Comparison of ENCODE assay signal across 8 cellular contexts in genomic region chr6:27374824-27375612, GRCh38. TPM values are rescaled to one million over a fixed set of nuclear protein-coding genes. Genes with fewer than 3 reads are reported as not detected.
DNase-seq lines count a peak whose midpoint lies in the region; ATAC-seq, FAIRE-seq and TF ChIP-seq lines count a peak whose summit lies in the region.

No MANE protein-coding gene starts in this region.

- H3K36me3 ChIP-seq in GM12878 (ENCODE audit: control insufficient read depth in 2 of 2, insufficient read depth in 2 of 2, low read length in 1 of 2) (no peaks in the 10 kb centered on the region), hepatocyte (replicated peaks; ENCODE audit: insufficient read depth, low read depth) (no peaks in the 10 kb centered on the region), psoas muscle (ENCODE audit: insufficient read depth in 1 of 2, low read depth in 1 of 2) (no peaks in the 10 kb centered on the region)

- no peak for TF ChIP-seq POLR2A in GM12878 (IDR thresholded peaks at IDR 0.05; ENCODE audit: low read depth, low read length)

- H3K4me3 Mint-ChIP-seq in IgD-negative memory B cell = peak overlapping the region; percentile 78 to 96 (median 88)

- 0 out of 2 replicates have a peak overlapping the region, but pooled peaks have one; percentile 10 for H3K9ac ChIP-seq in GM12878 (ENCODE audit: control insufficient read depth, insufficient read depth, low read length)

- no TSS peak for BruUV-seq in GM12878 (replicated peaks; lab: Mats Ljungman, UMichigan)

- peaks cover 1% of the 10 kb centered on the region for H3K36me3 Mint-ChIP-seq in IgD-negative memory B cell

- H3K4me1 ChIP-seq in GM12878 (ENCODE audit: control insufficient read depth, insufficient read depth, low read length) = no peaks in the 10 kb centered on the region
- H3K4me1 ChIP-seq in hepatocyte (ENCODE audit: insufficient read depth) = no peaks in the 10 kb centered on the region
- peaks cover 7% of the 10 kb centered on the region for H3K4me1 ChIP-seq in psoas muscle

- peak overlapping the region; percentile 75 for H3K4me2 ChIP-seq in GM12878 (ENCODE audit: control insufficient read depth, insufficient read depth)
- H3K4me2 ChIP-seq in hepatocyte = peak overlapping the region; percentile 85

- no peaks in the 10 kb centered on the region for H3K9me2 ChIP-seq in hepatocyte (replicated peaks; ENCODE audit: insufficient read depth)

- H3K27ac Mint-ChIP-seq in IgD-negative memory B cell = peak overlapping the region in 1 of 3 donors; percentile 82

- H2AFZ ChIP-seq in GM12878 (ENCODE audit: control insufficient read depth, low read depth, low read length) = peak overlapping the region; percentile 76
- H2AFZ ChIP-seq in hepatocyte = peak overlapping the region; percentile 96

- intact Hi-C loops in GM12878 (cut with micrococcal nuclease; ENCODE audit: unreplicated experiment) = no loop called here
- intact Hi-C loops in psoas muscle (cut with DNase I) = no loop called here

- H3K27ac ChIP-seq in GM12878 (ENCODE audit: control insufficient read depth, insufficient read depth) (no peak overlapping the region), hepatocyte (peak overlapping the region; percentile 77), psoas muscle (no peak overlapping the region)

- H3K9me3 ChIP-seq in GM12878 (replicated peaks; ENCODE audit: control insufficient read depth, insufficient read depth, low read length) = peaks cover 2% of the 10 kb centered on the region; the same call in 1 of the 3 replicates
- no peaks in the 10 kb centered on the region for H3K9me3 ChIP-seq in hepatocyte (ENCODE audit: low read depth)
- no peaks in the 10 kb centered on the region for H3K9me3 ChIP-seq in psoas muscle

- peak; percentile 97 for ATAC-seq in GM12878
- ATAC-seq in psoas muscle = peak; percentile 93 to 100 (median 100)
- ATAC-seq in GM18520 (IDR thresholded peaks at IDR 0.05; ENCODE audit: unreplicated experiment) = no peak

- peaks cover 0 to 6% (median 0%) of the 10 kb centered on the region in 3 donors for H3K9me3 Mint-ChIP-seq in IgD-negative memory B cell

- peaks cover 6% of the 10 kb centered on the region for H3K27me3 Mint-ChIP-seq in IgD-negative memory B cell

- no peak for TF ChIP-seq EP300 in GM12878 (IDR thresholded peaks at IDR 0.05; ENCODE audit: borderline replicate concordance in 1 of 2, control insufficient read depth in 1 of 2, low read depth in 2 of 2, low read length in 2 of 2)

- SMC1A ChIA-PET in GM12878 (lab: Charles Lee; ENCODE audit: uncharacterized antibody, unreplicated experiment) = no interaction called here

- TF ChIP-seq CTCF in GM10266 (IDR thresholded peaks at IDR 0.05; ENCODE audit: control insufficient read depth, insufficient read depth, low read depth, missing control alignments) (no peak), GM12878 (IDR thresholded peaks at IDR 0.05 in 2 of 3, conservative IDR thresholded peaks at IDR 0.05 in 1 of 3; ENCODE audit: control insufficient read depth in 2 of 3, extremely low read depth in 1 of 3, insufficient read depth in 1 of 3, low read depth in 3 of 3, low read length in 3 of 3) (no peak), hepatocyte (IDR thresholded peaks at IDR 0.05; ENCODE audit: poor library complexity) (no peak), psoas muscle (IDR thresholded peaks at IDR 0.05) (no peak)

- RAD21 ChIA-PET in GM12878 (lab: Charles Lee; ENCODE audit: unreplicated experiment) = no interaction called here

- no peaks in the 10 kb centered on the region for H4K20me1 ChIP-seq in GM12878 (ENCODE audit: control insufficient read depth, insufficient read depth)
- no peaks in the 10 kb centered on the region for H4K20me1 ChIP-seq in hepatocyte (ENCODE audit: insufficient read depth, poor library complexity, severe bottlenecking)

- H3K79me2 ChIP-seq in GM12878 (ENCODE audit: control insufficient read depth, insufficient read depth, low read length) (no peaks in the 10 kb centered on the region), hepatocyte (peaks cover 8% of the 10 kb centered on the region)

- 18% methylated on average over 31 of the region's 31 CpGs for WGBS in GM12878 (ENCODE audit: insufficient coverage, insufficient replicate concordance, low lambda C conversion rate, missing lambda C conversion rate)
- WGBS in hepatocyte (ENCODE audit: low lambda C conversion rate, missing lambda C conversion rate) = 1% methylated on average over 31 of the region's 31 CpGs
- WGBS in psoas muscle, 3 donors = 1% methylated on average over 31 of the region's 31 CpGs

- peaks cover 6 to 11% (median 7%) of the 10 kb centered on the region in 3 donors for H3K4me1 Mint-ChIP-seq in IgD-negative memory B cell

- in situ Hi-C loops in GM12878 (cut with MboI) = loop anchor here (25.0 kb wide), 1 partner anchor 713 kb away; the partner anchor contains the start of gene ZNF322

- DNase-seq in GM10266 (ENCODE audit: extremely low spot score) (peak; percentile 76), T-helper 22 cell (ENCODE audit: low read depth) (peak; percentile 43), GM12878 (ENCODE audit: low read depth, low spot score) (no peak), hepatocyte (ENCODE audit: low spot score) (peak; percentile 86), psoas muscle (peak; percentile 60 to 82), ureter (ENCODE audit: low spot score) (peak; percentile 83)

- POLR2A ChIA-PET in GM12878 (lab: Charles Lee) = no interaction called here

- no peak for TF ChIP-seq RAD21 in GM12878 (IDR thresholded peaks at IDR 0.05; ENCODE audit: insufficient read depth, low read depth, low read length)

- no peak for FAIRE-seq in GM12878 (lab: Jason Lieb, UNC)

- H3K27me3 ChIP-seq in GM12878 (replicated peaks in 1 of 2; ENCODE audit: control insufficient read depth in 2 of 2, insufficient read depth in 2 of 2, low read length in 1 of 2) (no peaks in the 10 kb centered on the region), hepatocyte (no peaks in the 10 kb centered on the region), psoas muscle (ENCODE audit: insufficient read depth in 3 of 3, low read length in 2 of 3) (no peaks in the 10 kb centered on the region)

- H3K4me3 ChIP-seq in GM12878 = peak overlapping the region; percentile 54; the same call in 1 of the 2 replicates
- peak overlapping the region; percentile 58 for H3K4me3 ChIP-seq in hepatocyte
- peak overlapping the region; percentile 88 for H3K4me3 ChIP-seq in psoas muscle

- CTCF ChIA-PET in GM12878 (lab: Yijun Ruan, JAX) = no interaction called here

TF ChIP-seq in GM12878, 131 proteins besides CTCF, POLR2A, EP300 and RAD21:
- TF ChIP-seq NR2C1 (IDR thresholded peaks at IDR 0.05) (no peak), PAX8 (IDR thresholded peaks at IDR 0.05) (no peak), RUNX3 (IDR thresholded peaks at IDR 0.05; ENCODE audit: low read length) (peak; percentile 60), YY1 (IDR thresholded peaks at IDR 0.05; ENCODE audit: low read depth, low read length) (peak; percentile 76), HCFC1 (IDR thresholded peaks at IDR 0.05; ENCODE audit: low read length) (0 out of 2 replicates have a peak, but pooled peaks have one; percentile 44), CREB1 (IDR thresholded peaks at IDR 0.05; ENCODE audit: low read depth) (peak; percentile 33; the same call in 1 of the 2 replicates), RELA (IDR thresholded peaks at IDR 0.05; ENCODE audit: borderline replicate concordance, partially characterized antibody) (no peak), SIX5 (IDR thresholded peaks at IDR 0.05; ENCODE audit: low read depth, low read length, severe bottlenecking) (peak; percentile 71)

RNA-seq across cellular contexts. Expression of gene ZNF391, which starts 13.5 kb away (rescaled TPM):
- polyA plus RNA-seq in IgD-negative memory B cell (2.1 TPM), GM12878 (2011; rRNA removed) (1.1 and 1.5 TPM in 2 replicates), GM12878 (2014; fragmentation: Illumina TruSeq; extraction: Trizol) (1.9 and 4.4 TPM in 2 replicates), GM12878 (2014; fragmentation: Nextera tagmentation; extraction: Ambion mirVana) (under 1 TPM; 0.42 to 0.57 TPM), GM12878 (2014; rRNA removed) (0.81 TPM in 2 replicates), GM12878 (2016; fragmentation: Nextera tagmentation; extraction: Ambion mirVana) (1 to 10 TPM; 1.1 to 1.9 TPM), hepatocyte (5.4 and 6.9 TPM in 2 replicates), psoas muscle (under 1 TPM; 0.14 to 0.49 (median 0.15) TPM)
- 1.0 and 1.2 TPM in 2 replicates for total RNA-seq in GM12878 (2013; cell fraction: nucleolus; rRNA removed)
- total RNA-seq in GM12878 (2014; rRNA removed) (0.73 and 0.87 TPM in 2 replicates), GM12878 (2014; rRNA removed; fragmentation: Illumina TruSeq; extraction: Trizol) (1.1 and 1.7 TPM in 2 replicates), GM12878 (2021) (1.0 and 2.1 TPM in 2 replicates), hepatocyte (4.1 and 4.3 TPM in 2 replicates), psoas muscle (under 1 TPM; 0.27 to 0.81 (median 0.50) TPM), ureter (8.0 TPM)
- polyA plus RNA-seq in GM12878 (2011; ENCODE audit: low read depth) = 0.68 TPM
- 0.37 and 0.49 TPM in 2 replicates for polyA plus RNA-seq in GM12878 (2011; cell fraction: cytosol; rRNA removed)
- polyA plus RNA-seq in GM12878 (2011; cell fraction: nucleus; rRNA removed) = 0.49 and 0.89 TPM in 2 replicates
- polyA plus RNA-seq in GM12878 (2012) = 1.7 and 2.4 TPM in 2 replicates
- 0.52 and 0.59 TPM in 2 replicates for polyA minus RNA-seq in GM12878 (2011; rRNA and poly(A)+ RNA removed)
- 0.31 TPM in 1 of 2 replicates, not detected in the other for polyA minus RNA-seq in GM12878 (2011; cell fraction: cytosol; rRNA and poly(A)+ RNA removed)
- polyA minus RNA-seq in GM12878 (2011; cell fraction: nucleus; rRNA and poly(A)+ RNA removed) = 0.57 and 0.60 TPM in 2 replicates
